25 cellular contexts compared by ENCODE assay signal in the genomic region with DNA sequence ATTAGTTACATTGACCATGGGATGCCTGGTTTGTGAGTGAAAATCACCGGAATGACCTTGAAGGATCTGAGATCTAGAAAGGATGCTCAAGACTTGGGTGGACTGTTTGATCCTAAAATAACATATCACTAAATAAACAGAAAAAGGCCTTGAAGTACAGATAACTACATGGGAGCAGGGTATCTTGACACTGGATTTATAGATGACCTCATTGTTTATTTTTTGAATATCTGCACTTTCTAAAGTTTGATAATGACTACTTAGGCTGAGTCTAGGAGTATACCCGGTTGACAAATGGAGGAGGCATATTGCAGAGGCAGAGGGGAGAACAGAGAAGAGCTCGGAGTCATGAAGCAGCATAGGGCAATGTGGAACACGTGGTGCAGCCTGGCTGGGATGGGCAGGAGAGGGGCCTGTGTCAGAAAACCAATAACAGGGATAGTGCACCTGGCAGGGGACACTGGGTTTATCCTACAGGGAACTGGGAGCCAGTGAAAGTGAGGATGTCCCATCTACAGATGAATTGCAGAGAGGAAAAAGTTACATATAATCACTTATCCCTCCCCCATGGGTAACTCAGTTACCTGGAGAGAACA.
"Had no signal": no experiment of that assay in that cellular context is flagged by ENCODE, and none has a peak within 500 bp of the region (broad histone marks: within the 10 kb centered on the region; RNA-seq: fewer than 3 reads in every experiment).

No MANE protein-coding gene starts in this region.

- H3K9me2 ChIP-seq: SK-N-SH had no signal

- H3K4me3 ChIP-seq: adrenal gland had no signal

- H3K36me3 Mint-ChIP-seq: activated naive CD8-positive, alpha-beta T cell treated with anti-CD3 and anti-CD28 coated beads, Interleukin-2, amount 10 ng/mL, durations not matched to agents 7 days and 5 days had no signal

- H3K9me3 Mint-ChIP-seq: activated naive CD8-positive, alpha-beta T cell treated with anti-CD3 and anti-CD28 coated beads, Interleukin-2, amount 10 ng/mL, durations not matched to agents 7 days and 5 days had no signal

- H3K27ac Mint-ChIP-seq: activated CD8-positive, alpha-beta T cell treated with anti-CD3 and anti-CD28 coated beads, Interleukin-2, amount 10 ng/mL, durations not matched to agents 7 days and 5 days; activated naive CD8-positive, alpha-beta T cell treated with anti-CD3 and anti-CD28 coated beads, Interleukin-2, amount 10 ng/mL, durations not matched to agents 7 days and 5 days had no signal

- H3K27ac ChIP-seq: adrenal gland had no signal

- H3K27me3 ChIP-seq: adrenal gland, SJCRH30 had no signal

- H3K4me2 ChIP-seq: SK-N-SH had no signal

- H3K4me3 Mint-ChIP-seq: activated CD8-positive, alpha-beta T cell treated with anti-CD3 and anti-CD28 coated beads, Interleukin-2, amount 10 ng/mL, durations not matched to agents 7 days and 5 days; activated naive CD8-positive, alpha-beta T cell treated with anti-CD3 and anti-CD28 coated beads, Interleukin-2, amount 10 ng/mL, durations not matched to agents 7 days and 5 days had no signal

- H3K27me3 Mint-ChIP-seq: activated naive CD8-positive, alpha-beta T cell treated with anti-CD3 and anti-CD28 coated beads, Interleukin-2, amount 10 ng/mL, durations not matched to agents 7 days and 5 days had no signal

- H3K4me1 Mint-ChIP-seq: activated naive CD8-positive, alpha-beta T cell treated with anti-CD3 and anti-CD28 coated beads, Interleukin-2, amount 10 ng/mL, durations not matched to agents 7 days and 5 days had no signal

- H3K9me3 ChIP-seq: adrenal gland, SJCRH30, SK-N-SH had no signal

- DNase-seq: activated CD4-positive, alpha-beta T cell treated with anti-CD3 and anti-CD28 coated beads for 48 hours; activated CD4-positive, alpha-beta T cell treated with anti-CD3 and anti-CD28 coated beads, Interleukin-2, amount 50 U/mL, for 4 hours; activated CD4-positive, CD25-positive, alpha-beta regulatory T cell treated with anti-CD3 and anti-CD28 coated beads, Interleukin-2, amount 50 U/mL, for 72 hours; activated CD8-positive, alpha-beta memory T cell treated with anti-CD3 and anti-CD28 coated beads, Interleukin-2, amount 50 U/mL, for 48 hours; activated CD8-positive, alpha-beta T cell treated with anti-CD3 and anti-CD28 coated beads, Interleukin-2, amount 10 ng/mL, durations not matched to agents 7 days and 5 days; activated naive CD4-positive, alpha-beta T cell treated with anti-CD3 and anti-CD28 coated beads, Interleukin-2, amount 50 U/mL, for 16 hours; activated naive CD8-positive, alpha-beta T cell treated with anti-CD3 and anti-CD28 coated beads, Interleukin-2, amount 10 ng/mL, durations not matched to agents 7 days and 5 days; activated T-cell treated with anti-CD3 and anti-CD28 coated beads, Interleukin-2, amount 50 U/mL, for 1 hour; adrenal gland; anterior cingulate cortex; Kasumi-1; NCI-H1105 treated with DMSO at 0.1 percent for 48 hours; NCI-H1436 treated with DMSO at 0.1 percent for 48 hours; NCI-H187; NCI-H2081; NCI-H510A treated with DMSO at 0.1 percent for 48 hours; NCI-H69; NK-92 treated with Interleukin-12 subunit alpha and Interleukin-12 subunit beta, amount 100 ng/mL, for 24 hours; OCI-M1; RPMI8226; SJCRH30; SK-N-SH; T-helper 1 cell had no signal

- H3K9ac ChIP-seq: SK-N-SH had no signal

- ATAC-seq: activated CD8-positive, alpha-beta T cell treated with anti-CD3 and anti-CD28 coated beads, Interleukin-2, amount 10 ng/mL, durations not matched to agents 7 days and 5 days; Panc1; Right ventricle myocardium inferior had no signal
